12 cellular contexts compared by ENCODE assay signal in the genomic region with DNA sequence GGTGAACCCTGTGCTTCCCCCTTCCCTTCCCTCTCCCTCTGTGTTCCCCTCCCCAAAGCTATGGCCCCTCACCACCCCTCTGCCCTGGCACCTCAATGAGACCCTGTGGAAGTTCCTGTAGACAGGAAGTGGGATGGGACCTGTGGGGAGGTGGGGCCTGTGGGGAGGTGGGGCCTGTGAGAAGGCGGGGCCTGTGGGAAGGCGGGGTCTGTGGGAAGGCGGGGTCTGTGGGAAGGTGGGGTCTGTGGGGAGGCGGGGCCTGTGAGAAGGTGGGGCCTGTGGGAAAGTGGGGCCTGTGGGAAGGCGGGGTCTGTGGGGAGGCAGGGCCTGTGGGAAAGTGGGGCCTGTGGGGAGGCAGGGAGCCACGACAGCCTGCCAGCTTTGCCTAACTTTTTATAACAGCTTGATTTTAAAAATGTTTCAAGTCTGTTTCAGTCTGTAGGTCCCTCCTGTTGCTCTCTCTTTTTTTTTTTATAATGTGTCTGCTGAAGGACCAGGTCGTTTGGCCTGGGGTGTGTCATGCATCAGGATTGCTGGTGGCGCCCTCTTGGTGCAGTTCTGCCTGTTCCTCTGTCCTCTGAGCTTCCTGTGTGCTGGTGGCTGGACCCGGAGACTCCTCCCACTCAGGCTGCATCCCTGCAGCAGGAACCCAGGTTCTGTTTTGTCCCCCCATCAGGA.
A peak's percentile ranks its signal among the peaks of the same experiment; 100 is the strongest.
DNase-seq lines count a peak whose midpoint lies in the region; ATAC-seq and TF ChIP-seq lines count a peak whose summit lies in the region.
"Had no signal": no experiment of that assay in that cellular context is flagged by ENCODE, and none has a peak within 500 bp of the region (broad histone marks: within the 10 kb centered on the region; RNA-seq: fewer than 3 reads in every experiment).

No MANE protein-coding gene starts in this region.

- H3K79me2 ChIP-seq in GM23338 (replicated peaks; ENCODE audit: insufficient read depth), result no peaks in the 10 kb centered on the region

- H3K4me1 ChIP-seq in GM23338 (ENCODE audit: insufficient read depth) (no peaks in the 10 kb centered on the region), colonic mucosa (no peaks in the 10 kb centered on the region)
- H3K4me1 ChIP-seq: left lung, SJSA1, thyroid gland had no signal

- no peaks in the 10 kb centered on the region; the same call in 2 of the 3 replicates for H3K36me3 Mint-ChIP-seq in GM23338 (ENCODE audit: low read depth)
- no peaks in the 10 kb centered on the region for H3K36me3 Mint-ChIP-seq in memory B cell

- H3K9me3 Mint-ChIP-seq in GM23338, result peaks cover 9% of the 10 kb centered on the region
- no peaks in the 10 kb centered on the region for H3K9me3 Mint-ChIP-seq in memory B cell

- peak; percentile 18 for DNase-seq in NOMO-1 treated with DMSO at 0.1 percent for 48 hours (lab: John Stamatoyannopoulos, UW; ENCODE audit: unreplicated experiment)
- no peak for DNase-seq in NOMO-1 treated with dmso at 0.1 percent for 144 hours (lab: John Stamatoyannopoulos, UW; ENCODE audit: unreplicated experiment)
- DNase-seq in GM23338 (ENCODE audit: low spot score), result peak; percentile 61
- DNase-seq in SW480 (ENCODE audit: low spot score), result peak; percentile 69
- no peak for DNase-seq in memory B cell (ENCODE audit: low spot score in 2 of 2)
- DNase-seq in colonic mucosa, result no peak
- DNase-seq: activated naive CD4-positive, alpha-beta T cell; left lung; thyroid gland had no signal

- H3K9me3 ChIP-seq in colonic mucosa, result no peaks in the 10 kb centered on the region
- H3K9me3 ChIP-seq: left lung, thyroid gland had no signal

- ATAC-seq in GM23338 (peak; percentile 41), memory B cell (ENCODE audit: low read depth) (peak; percentile 53), HG03342 (IDR thresholded peaks at IDR 0.05; ENCODE audit: unreplicated experiment) (no peak), HG02884 (IDR thresholded peaks at IDR 0.05; ENCODE audit: unreplicated experiment) (no peak)
- ATAC-seq: left lung had no signal

- no peak overlapping the region for H3K9ac ChIP-seq in colonic mucosa (ENCODE audit: low read depth in 2 of 2, low read length in 2 of 2)

- no peak overlapping the region for H3K4me3 ChIP-seq in GM23338
- no peak overlapping the region for H3K4me3 ChIP-seq in colonic mucosa
- H3K4me3 ChIP-seq: left lung, SJSA1, thyroid gland had no signal

- H3K9me2 ChIP-seq in GM23338 (ENCODE audit: insufficient read depth), result no peaks in the 10 kb centered on the region

- H3F3A ChIP-seq in GM23338 (replicated peaks; ENCODE audit: low read depth), result no peaks in the 10 kb centered on the region

- H3K27me3 ChIP-seq in GM23338 (ENCODE audit: insufficient read depth) (no peaks in the 10 kb centered on the region), colonic mucosa (no peaks in the 10 kb centered on the region)
- H3K27me3 ChIP-seq: thyroid gland had no signal

- no peak overlapping the region for H3K4me3 Mint-ChIP-seq in GM23338
- H3K4me3 Mint-ChIP-seq in memory B cell, result no peak overlapping the region

- H2AFZ ChIP-seq in GM23338, result no peak overlapping the region

- H3K36me3 ChIP-seq in GM23338 (ENCODE audit: insufficient read depth), result no peaks in the 10 kb centered on the region
- H3K36me3 ChIP-seq in colonic mucosa, result no peaks in the 10 kb centered on the region
- H3K36me3 ChIP-seq: left lung, SJSA1, thyroid gland had no signal

- TF ChIP-seq CTCF in GM23338 (conservative IDR thresholded peaks at IDR 0.05; ENCODE audit: low read depth in 2 of 2), result peak; percentile 23 to 58
- no peak for TF ChIP-seq CTCF in colonic mucosa (IDR thresholded peaks at IDR 0.05)

- H3K4me2 ChIP-seq in GM23338, result no peak overlapping the region

- H3K27ac Mint-ChIP-seq in GM23338 (no peak overlapping the region), memory B cell (no peak overlapping the region)

- H4K20me1 ChIP-seq in GM23338 (replicated peaks; ENCODE audit: insufficient read depth), result no peaks in the 10 kb centered on the region

- H3K4me1 Mint-ChIP-seq in GM23338 (peaks cover 11% of the 10 kb centered on the region), memory B cell (peaks cover 4% of the 10 kb centered on the region)

- H3K27me3 Mint-ChIP-seq in GM23338 (ENCODE audit: insufficient read depth, low read depth, poor library complexity) (peaks cover 24% of the 10 kb centered on the region), memory B cell (peaks cover 35% of the 10 kb centered on the region)

- H3K27ac ChIP-seq in GM23338 (ENCODE audit: low read depth) (no peak overlapping the region), colonic mucosa (no peak overlapping the region)
- H3K27ac ChIP-seq: left lung, SJSA1, thyroid gland had no signal

- intact Hi-C loops in colonic mucosa (cut with DNase I), result no loop called here

TF ChIP-seq in GM23338, 12 proteins besides CTCF, POLR2A, EP300 and RAD21:
- TF ChIP-seq JUNB (IDR thresholded peaks at IDR 0.05; ENCODE audit: unreplicated experiment) (no peak), POLR2AphosphoS5 (IDR thresholded peaks at IDR 0.05; ENCODE audit: low read depth) (no peak), CREB1 (CRISPR knock-in tag; IDR thresholded peaks at IDR 0.05; ENCODE audit: low read depth) (no peak), EZH2phosphoT487 (IDR thresholded peaks at IDR 0.05; ENCODE audit: unreplicated experiment) (no peak), ZNF114 (CRISPR knock-in tag; IDR thresholded peaks at IDR 0.05) (no peak)
TF ChIP-seq in GM23338: peak in this region for 0.

Comparison
In these comparisons a context has a peak if more than half of its experiments do, and no peak if none do; other contexts are left out.
1. DNase-seq: peak in NOMO-1 treated with DMSO at 0.1 percent for 48 hours (single experiment), GM23338 (single experiment) and SW480 (single experiment); none in NOMO-1 treated with dmso at 0.1 percent for 144 hours (single experiment), memory B cell (0 of 2) and colonic mucosa (single experiment).
2. ATAC-seq: peak in GM23338 (single experiment) and memory B cell (single experiment); none in HG03342 (single experiment) and HG02884 (single experiment).